22 cellular contexts compared by ENCODE assay signal in the genomic region with DNA sequence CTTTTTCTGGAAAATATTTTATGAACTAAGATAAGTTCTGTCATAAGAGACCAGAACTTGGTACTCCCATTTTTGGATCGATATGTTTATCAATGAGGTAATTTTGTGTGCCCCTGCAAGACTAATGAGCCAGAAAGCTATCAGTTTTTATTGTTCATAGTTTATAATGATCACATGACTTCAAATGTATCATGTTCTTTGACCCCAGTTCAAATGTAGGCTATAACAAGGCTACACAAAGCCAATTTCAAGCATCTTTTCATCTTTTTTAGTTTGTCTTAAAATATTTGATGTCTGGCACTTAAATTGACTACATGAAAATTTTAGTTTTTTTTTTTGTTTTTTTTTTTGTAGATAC.
DNase-seq lines count a peak whose midpoint lies in the region; ATAC-seq and TF ChIP-seq lines count a peak whose summit lies in the region.
"Had no signal": no experiment of that assay in that cellular context is flagged by ENCODE, and none has a peak within 500 bp of the region (broad histone marks: within the 10 kb centered on the region; RNA-seq: fewer than 3 reads in every experiment).

No MANE protein-coding gene starts in this region.

- H3K27me3 Mint-ChIP-seq in activated T-cell treated with anti-CD3 and anti-CD28 coated beads, Interleukin-2, amount 50 U/mL, for 24 hours: no peaks in the 10 kb centered on the region
- H3K27me3 Mint-ChIP-seq: CD4-positive, alpha-beta T cell; IgD-negative memory B cell had no signal

- peaks cover 64% of the 10 kb centered on the region for H3K36me3 Mint-ChIP-seq in activated T-cell treated with anti-CD3 and anti-CD28 coated beads, Interleukin-2, amount 50 U/mL, for 24 hours (ENCODE audit: low read depth)
- H3K36me3 Mint-ChIP-seq in stimulated activated effector memory CD8-positive, alpha-beta T cell treated with anti-CD3 and anti-CD28 coated beads, Interleukin-12 subunit alpha, Interleukin-12 subunit beta, amount 100 ng/mL, for 72 hours: peaks cover 77% of the 10 kb centered on the region

- H3K36me3 ChIP-seq in OCI-LY3 (replicated peaks; ENCODE audit: low read depth, low read length): no peaks in the 10 kb centered on the region
- H3K36me3 ChIP-seq: prostate gland, uterus had no signal

- ATAC-seq in stimulated activated effector memory CD8-positive, alpha-beta T cell treated with anti-CD3 and anti-CD28 coated beads, Interleukin-12 subunit alpha, Interleukin-12 subunit beta, amount 100 ng/mL, for 72 hours: no peak
- ATAC-seq: Panc1 had no signal

- H3K4me1 ChIP-seq in OCI-LY3 (ENCODE audit: low read length): peaks cover 20% of the 10 kb centered on the region
- H3K4me1 ChIP-seq: uterus had no signal

- H2AFZ ChIP-seq in OCI-LY3 (ENCODE audit: low read depth, low read length): no peak overlapping the region

- no peaks in the 10 kb centered on the region for H3K9me3 ChIP-seq in OCI-LY3 (ENCODE audit: insufficient read depth, low read length)
- H3K9me3 ChIP-seq: prostate gland, uterus had no signal

- peak overlapping the region; percentile 73 for H3K27ac ChIP-seq in OCI-LY3 (ENCODE audit: low read length)
- peak overlapping the region; percentile 60 for H3K27ac ChIP-seq in epithelial cell of prostate
- H3K27ac ChIP-seq: foreskin keratinocyte, uterus had no signal

- H3K9me3 Mint-ChIP-seq in activated T-cell treated with anti-CD3 and anti-CD28 coated beads, Interleukin-2, amount 50 U/mL, for 24 hours: no peaks in the 10 kb centered on the region
- no peaks in the 10 kb centered on the region for H3K9me3 Mint-ChIP-seq in stimulated activated effector memory CD8-positive, alpha-beta T cell treated with anti-CD3 and anti-CD28 coated beads, Interleukin-12 subunit alpha, Interleukin-12 subunit beta, amount 100 ng/mL, for 72 hours
- H3K9me3 Mint-ChIP-seq: CD4-positive, alpha-beta T cell; IgD-negative memory B cell; nephron progenitor cell had no signal

- H3K79me2 ChIP-seq in OCI-LY3 (ENCODE audit: low read length): no peaks in the 10 kb centered on the region

- H3K4me3 Mint-ChIP-seq in activated T-cell treated with anti-CD3 and anti-CD28 coated beads, Interleukin-2, amount 50 U/mL, for 24 hours: no peak overlapping the region
- H3K4me3 Mint-ChIP-seq in stimulated activated effector memory CD8-positive, alpha-beta T cell treated with anti-CD3 and anti-CD28 coated beads, Interleukin-12 subunit alpha, Interleukin-12 subunit beta, amount 100 ng/mL, for 72 hours: peak overlapping the region; percentile 57
- H3K4me3 Mint-ChIP-seq: CD4-positive, alpha-beta T cell; nephron progenitor cell had no signal

- peak overlapping the region; percentile 38 for H3K9ac ChIP-seq in OCI-LY3 (ENCODE audit: low read length)

- peaks cover 30% of the 10 kb centered on the region for H3K4me1 Mint-ChIP-seq in activated T-cell treated with anti-CD3 and anti-CD28 coated beads, Interleukin-2, amount 50 U/mL, for 24 hours (ENCODE audit: low read depth)
- H3K4me1 Mint-ChIP-seq in stimulated activated effector memory CD8-positive, alpha-beta T cell treated with anti-CD3 and anti-CD28 coated beads, Interleukin-12 subunit alpha, Interleukin-12 subunit beta, amount 100 ng/mL, for 72 hours: peaks cover 31% of the 10 kb centered on the region

- H3K27ac Mint-ChIP-seq in activated T-cell treated with anti-CD3 and anti-CD28 coated beads, Interleukin-2, amount 50 U/mL, for 24 hours: peak overlapping the region; percentile 89
- H3K27ac Mint-ChIP-seq in stimulated activated effector memory CD8-positive, alpha-beta T cell treated with anti-CD3 and anti-CD28 coated beads, Interleukin-12 subunit alpha, Interleukin-12 subunit beta, amount 100 ng/mL, for 72 hours: peak overlapping the region; percentile 91
- H3K27ac Mint-ChIP-seq: CD4-positive, alpha-beta T cell; nephron progenitor cell had no signal

- DNase-seq in activated T-cell treated with anti-CD3 and anti-CD28 coated beads, Interleukin-2, amount 50 U/mL, for 24 hours: no peak
- no peak for DNase-seq in activated T-cell treated with anti-CD3 and anti-CD28 coated beads, Interleukin-2, amount 50 U/mL, for 48 hours
- DNase-seq in epithelial cell of prostate (ENCODE audit: low read depth, low spot score): no peak
- no peak for DNase-seq in stimulated activated effector memory CD8-positive, alpha-beta T cell treated with anti-CD3 and anti-CD28 coated beads, Interleukin-12 subunit alpha, Interleukin-12 subunit beta, amount 100 ng/mL, for 72 hours (ENCODE audit: low spot score in 2 of 2)
- DNase-seq in NCI-H510A (lab: John Stamatoyannopoulos, UW): no peak
- no peak for DNase-seq in NCI-H146 (lab: John Stamatoyannopoulos, UW)
- DNase-seq in DMS153 treated with DMSO at 0.1 percent for 48 hours (lab: John Stamatoyannopoulos, UW; ENCODE audit: unreplicated experiment): no peak
- DNase-seq: activated T-cell treated with anti-CD3 and anti-CD28 coated beads for 4 hours; CD4-positive, alpha-beta T cell; DMS79; foreskin keratinocyte; hippocampal formation; MM.1S; NCI-H1694; NCI-H82; nephron progenitor cell; stimulated activated CD4-positive, alpha-beta T cell treated with anti-CD3 and anti-CD28 coated beads, Interleukin-2, amount 100 ng/mL, for 48 hours; uterus had no signal

- no peaks in the 10 kb centered on the region for H3K27me3 ChIP-seq in OCI-LY3 (ENCODE audit: low read depth, low read length)
- H3K27me3 ChIP-seq: foreskin keratinocyte, uterus had no signal

- TF ChIP-seq CTCF in OCI-LY3 (IDR thresholded peaks at IDR 0.05; ENCODE audit: low read depth, low read length): no peak

- H3K4me2 ChIP-seq in OCI-LY3 (ENCODE audit: low read length): peak overlapping the region; percentile 90

- H4K20me1 ChIP-seq in OCI-LY3 (ENCODE audit: insufficient read depth, low read length): no peaks in the 10 kb centered on the region

- peak overlapping the region; percentile 66 for H3K4me3 ChIP-seq in OCI-LY3 (ENCODE audit: low read length)
- H3K4me3 ChIP-seq: prostate gland, uterus had no signal
